Comparison of ENCODE assay signal across 1 cellular context in the genomic region with DNA sequence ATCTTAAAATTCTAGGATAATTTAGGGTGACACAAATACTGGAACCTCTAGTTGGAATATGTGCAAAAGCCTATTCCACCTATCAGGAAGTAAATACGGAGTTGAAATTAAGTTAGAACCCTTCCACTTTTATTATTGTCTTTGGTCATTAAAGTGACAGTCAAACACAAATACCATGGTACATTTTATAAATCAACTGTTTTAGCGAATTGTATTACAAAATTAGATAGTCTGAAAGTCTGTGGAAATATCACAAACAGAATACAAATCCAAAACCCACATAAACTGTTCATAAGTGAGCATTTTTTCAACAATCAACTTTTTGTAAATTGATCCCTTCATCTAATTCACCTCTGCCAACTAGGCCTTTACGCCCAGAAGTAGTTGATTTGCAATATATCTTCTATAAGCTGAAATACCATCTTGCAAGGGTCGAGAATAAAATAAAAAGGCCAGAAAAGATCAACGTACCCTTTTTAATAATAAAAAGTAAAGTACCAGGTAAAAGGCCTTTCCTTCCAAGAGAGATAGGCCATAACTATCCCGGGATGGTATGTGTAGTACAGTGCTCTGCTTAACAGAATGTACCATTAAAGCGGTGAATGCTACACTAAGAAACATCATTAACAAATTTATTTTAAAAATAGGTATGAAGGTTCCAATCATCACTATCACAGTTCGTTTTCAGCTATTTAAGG.
TF ChIP-seq lines count a peak whose summit lies in the region.

No MANE protein-coding gene starts in this region.

TF ChIP-seq in HEK293, 187 proteins besides CTCF, POLR2A, EP300 and RAD21 (continued from another document):
- TF ChIP-seq, protein P1, sequence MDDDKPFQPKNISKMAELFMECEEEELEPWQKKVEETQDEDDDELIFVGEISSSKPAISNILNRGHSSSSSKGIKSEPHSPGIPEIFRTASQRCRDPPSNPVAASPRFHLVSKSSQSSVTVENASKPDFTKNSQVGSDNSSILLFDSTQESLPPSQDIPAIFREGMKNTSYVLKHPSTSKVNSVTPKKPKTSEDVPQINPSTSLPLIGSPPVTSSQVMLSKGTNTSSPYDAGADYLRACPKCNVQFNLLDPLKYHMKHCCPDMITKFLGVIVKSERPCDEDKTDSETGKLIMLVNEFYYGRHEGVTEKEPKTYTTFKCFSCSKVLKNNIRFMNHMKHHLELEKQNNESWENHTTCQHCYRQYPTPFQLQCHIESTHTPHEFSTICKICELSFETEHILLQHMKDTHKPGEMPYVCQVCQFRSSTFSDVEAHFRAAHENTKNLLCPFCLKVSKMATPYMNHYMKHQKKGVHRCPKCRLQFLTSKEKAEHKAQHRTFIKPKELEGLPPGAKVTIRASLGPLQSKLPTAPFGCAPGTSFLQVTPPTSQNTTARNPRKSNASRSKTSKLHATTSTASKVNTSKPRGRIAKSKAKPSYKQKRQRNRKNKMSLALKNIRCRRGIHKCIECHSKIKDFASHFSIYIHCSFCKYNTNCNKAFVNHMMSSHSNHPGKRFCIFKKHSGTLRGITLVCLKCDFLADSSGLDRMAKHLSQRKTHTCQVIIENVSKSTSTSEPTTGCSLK (tag by site-specific recombination; IDR thresholded peaks at IDR 0.05): no peak
- TF ChIP-seq ZNF112 (tag by site-specific recombination; IDR thresholded peaks at IDR 0.05): no peak
- TF ChIP-seq ZNF366 (tag by site-specific recombination; conservative IDR thresholded peaks at IDR 0.05): peak; percentile 38; the same call in 1 of the 2 replicates
- no peak for TF ChIP-seq ZNF610 (tag by site-specific recombination; IDR thresholded peaks at IDR 0.05; ENCODE audit: borderline replicate concordance)
- no peak for TF ChIP-seq ZNF394 (tag by site-specific recombination; IDR thresholded peaks at IDR 0.05; ENCODE audit: borderline replicate concordance)
- TF ChIP-seq, protein P2, sequence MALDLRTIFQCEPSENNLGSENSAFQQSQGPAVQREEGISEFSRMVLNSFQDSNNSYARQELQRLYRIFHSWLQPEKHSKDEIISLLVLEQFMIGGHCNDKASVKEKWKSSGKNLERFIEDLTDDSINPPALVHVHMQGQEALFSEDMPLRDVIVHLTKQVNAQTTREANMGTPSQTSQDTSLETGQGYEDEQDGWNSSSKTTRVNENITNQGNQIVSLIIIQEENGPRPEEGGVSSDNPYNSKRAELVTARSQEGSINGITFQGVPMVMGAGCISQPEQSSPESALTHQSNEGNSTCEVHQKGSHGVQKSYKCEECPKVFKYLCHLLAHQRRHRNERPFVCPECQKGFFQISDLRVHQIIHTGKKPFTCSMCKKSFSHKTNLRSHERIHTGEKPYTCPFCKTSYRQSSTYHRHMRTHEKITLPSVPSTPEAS (tag by site-specific recombination; IDR thresholded peaks at IDR 0.05): no peak
TF ChIP-seq in HEK293: peak in this region for 4.
